ENCODE assay signal across 20 cellular contexts in genomic region chr5:121350493-121350892, GRCh38.
DNase-seq lines count a peak whose midpoint lies in the region; ATAC-seq, FAIRE-seq and TF ChIP-seq lines count a peak whose summit lies in the region.
"Had no signal": no experiment of that assay in that cellular context is flagged by ENCODE, and none has a peak within 500 bp of the region (broad histone marks: within the 10 kb centered on the region; RNA-seq: fewer than 3 reads in every experiment).

No MANE protein-coding gene starts in this region.

- H3K27me3 ChIP-seq in BJ (ENCODE audit: control insufficient read depth, insufficient read depth, low read length) (no peaks in the 10 kb centered on the region), astrocyte (ENCODE audit: insufficient read depth, low read length) (no peaks in the 10 kb centered on the region), upper lobe of right lung (no peaks in the 10 kb centered on the region), small intestine (ENCODE audit: control insufficient read depth in 2 of 2, insufficient read depth in 2 of 2, low read length in 2 of 2) (no peaks in the 10 kb centered on the region)
- H3K27me3 ChIP-seq: colonic mucosa, Peyer's patch, spleen had no signal

- ATAC-seq in HG03432 (IDR thresholded peaks at IDR 0.05; ENCODE audit: unreplicated experiment) (peak; percentile 73), GM21528 (IDR thresholded peaks at IDR 0.05; ENCODE audit: low FRiP score, unreplicated experiment) (no peak), upper lobe of right lung (no peak), GM18505 (IDR thresholded peaks at IDR 0.05; ENCODE audit: unreplicated experiment) (no peak)
- ATAC-seq: left lobe of liver, mucosa of descending colon had no signal

- no peaks in the 10 kb centered on the region for H3K9me3 Mint-ChIP-seq in astrocyte (ENCODE audit: unreplicated experiment)

- intact Hi-C loops in upper lobe of right lung (cut with DNase I) = no loop called here

- TF ChIP-seq POLR2A in GM18505 (IDR thresholded peaks at IDR 0.05; ENCODE audit: borderline replicate concordance, extremely low read depth, insufficient read depth, insufficient read length) = no peak

- H3K4me1 ChIP-seq in astrocyte (ENCODE audit: insufficient read depth, low read length) (no peaks in the 10 kb centered on the region), upper lobe of right lung (no peaks in the 10 kb centered on the region), small intestine (ENCODE audit: control insufficient read depth in 2 of 2, insufficient read depth in 1 of 2, low read depth in 1 of 2, low read length in 1 of 2) (no peaks in the 10 kb centered on the region)
- H3K4me1 ChIP-seq: colonic mucosa, Peyer's patch, spleen had no signal

- H3K36me3 Mint-ChIP-seq in astrocyte (ENCODE audit: low read depth, unreplicated experiment) = no peaks in the 10 kb centered on the region
- H3K36me3 Mint-ChIP-seq: CD8-positive, alpha-beta memory T cell had no signal

- FAIRE-seq in astrocyte (lab: Jason Lieb, UNC) = no peak
- no peak for FAIRE-seq in small intestine (lab: Jason Lieb, UNC)

- TF ChIP-seq CTCF in BJ (IDR thresholded peaks at IDR 0.05; ENCODE audit: insufficient read depth, low read depth, low read length) = no peak
- TF ChIP-seq CTCF in astrocyte (IDR thresholded peaks at IDR 0.05; ENCODE audit: insufficient read depth, low read depth, low read length) = no peak
- TF ChIP-seq CTCF in upper lobe of right lung (IDR thresholded peaks at IDR 0.05) = no peak

- DNase-seq in BJ (ENCODE audit: low read depth) = peak; percentile 4
- peak; percentile 51 for DNase-seq in astrocyte (ENCODE audit: low read depth)
- peak; percentile 12 for DNase-seq in fibroblast of the conjunctiva (ENCODE audit: low read depth)
- DNase-seq in upper lobe of right lung = no peak
- DNase-seq in small intestine = no peak
- DNase-seq: activated CD4-positive, alpha-beta memory T cell treated with anti-CD3 and anti-CD28 coated beads, Interleukin-2, amount 10 ng/mL, durations not matched to agents 7 days and 5 days; activated CD4-positive, CD25-positive, alpha-beta regulatory T cell; activated naive CD4-positive, alpha-beta T cell treated with Interleukin-2 at 50 U/mL for 16 hours; anterior cingulate cortex; CD8-positive, alpha-beta memory T cell; colonic mucosa; mucosa of descending colon; NCI-H2171 treated with DMSO at 0.1 percent for 48 hours; Peyer's patch; spleen; T1000 had no signal

- no peaks in the 10 kb centered on the region for H3K36me3 ChIP-seq in BJ (ENCODE audit: control insufficient read depth, insufficient read depth, low read length)
- H3K36me3 ChIP-seq in astrocyte (ENCODE audit: insufficient read depth, low read length) = no peaks in the 10 kb centered on the region
- H3K36me3 ChIP-seq in upper lobe of right lung = no peaks in the 10 kb centered on the region
- no peaks in the 10 kb centered on the region for H3K36me3 ChIP-seq in small intestine (ENCODE audit: control insufficient read depth in 2 of 2, insufficient read depth in 2 of 2, low read length in 2 of 2)
- H3K36me3 ChIP-seq: colonic mucosa, Peyer's patch, spleen had no signal

- no peak overlapping the region for H2AFZ ChIP-seq in astrocyte (ENCODE audit: low read depth, low read length)

- no peak overlapping the region for H3K4me3 Mint-ChIP-seq in astrocyte (ENCODE audit: unreplicated experiment)
- H3K4me3 Mint-ChIP-seq: activated CD4-positive, alpha-beta memory T cell treated with anti-CD3 and anti-CD28 coated beads, Interleukin-2, amount 10 ng/mL, durations not matched to agents 7 days and 5 days; CD8-positive, alpha-beta memory T cell had no signal

- H3K4me1 Mint-ChIP-seq in astrocyte (ENCODE audit: low read depth, unreplicated experiment) = no peaks in the 10 kb centered on the region
- H3K4me1 Mint-ChIP-seq: activated CD4-positive, alpha-beta memory T cell treated with anti-CD3 and anti-CD28 coated beads, Interleukin-2, amount 10 ng/mL, durations not matched to agents 7 days and 5 days; CD8-positive, alpha-beta memory T cell had no signal

- H3K9me3 ChIP-seq in astrocyte (ENCODE audit: insufficient read depth, low read depth, low read length) (no peaks in the 10 kb centered on the region), upper lobe of right lung (no peaks in the 10 kb centered on the region), small intestine (ENCODE audit: control insufficient read depth, low read depth) (no peaks in the 10 kb centered on the region)
- H3K9me3 ChIP-seq: colonic mucosa, mucosa of descending colon, Peyer's patch had no signal

- no peak overlapping the region for H3K9ac ChIP-seq in astrocyte (ENCODE audit: low read length)

- no peak overlapping the region for H3K4me3 ChIP-seq in BJ (ENCODE audit: low read depth, low read length)
- no peak overlapping the region for H3K4me3 ChIP-seq in astrocyte (ENCODE audit: insufficient read depth, low read depth, low read length)
- H3K4me3 ChIP-seq in upper lobe of right lung = no peak overlapping the region
- no peak overlapping the region for H3K4me3 ChIP-seq in small intestine (ENCODE audit: low read depth in 1 of 2, low read length in 2 of 2)
- H3K4me3 ChIP-seq: colonic mucosa, mucosa of descending colon, Peyer's patch, spleen had no signal

- WGBS in small intestine, 3 donors = 22 to 31% (median 28%) methylated on average over 2 of the region's 2 CpGs

- H3K27me3 Mint-ChIP-seq in astrocyte (ENCODE audit: low read depth, unreplicated experiment) = no peaks in the 10 kb centered on the region
- H3K27me3 Mint-ChIP-seq: activated CD4-positive, alpha-beta memory T cell treated with anti-CD3 and anti-CD28 coated beads, Interleukin-2, amount 10 ng/mL, durations not matched to agents 7 days and 5 days; CD8-positive, alpha-beta memory T cell had no signal

- H3K4me2 ChIP-seq in astrocyte (ENCODE audit: low read length) = no peak overlapping the region

- no peaks in the 10 kb centered on the region for H4K20me1 ChIP-seq in astrocyte (ENCODE audit: insufficient read depth, low read length)

- no peak overlapping the region for H3K27ac ChIP-seq in astrocyte (ENCODE audit: low read depth, low read length)
- no peak overlapping the region for H3K27ac ChIP-seq in upper lobe of right lung
- no peak overlapping the region for H3K27ac ChIP-seq in small intestine (ENCODE audit: low read depth in 1 of 2, low read length in 1 of 2)
- H3K27ac ChIP-seq: colonic mucosa, Peyer's patch, spleen had no signal

- POLR2A ChIA-PET in BJ (lab: Charles Lee) = no interaction called here

- H3K79me2 ChIP-seq in astrocyte (ENCODE audit: insufficient read depth, low read length) = no peaks in the 10 kb centered on the region

- H3K27ac Mint-ChIP-seq in astrocyte (ENCODE audit: unreplicated experiment) = no peak overlapping the region
- H3K27ac Mint-ChIP-seq: activated CD4-positive, alpha-beta memory T cell treated with anti-CD3 and anti-CD28 coated beads, Interleukin-2, amount 10 ng/mL, durations not matched to agents 7 days and 5 days; CD8-positive, alpha-beta memory T cell had no signal

- CTCF ChIA-PET in BJ (lab: Yijun Ruan, JAX) = no interaction called here

Comparison
In these comparisons a context has a peak if more than half of its experiments do, and no peak if none do; other contexts are left out.
1. DNase-seq: peak in BJ (single experiment), astrocyte (single experiment) and fibroblast of the conjunctiva (single experiment); none in upper lobe of right lung (single experiment) and small intestine (single experiment).